ENCODE assay signal across 34 cellular contexts in the genomic region with DNA sequence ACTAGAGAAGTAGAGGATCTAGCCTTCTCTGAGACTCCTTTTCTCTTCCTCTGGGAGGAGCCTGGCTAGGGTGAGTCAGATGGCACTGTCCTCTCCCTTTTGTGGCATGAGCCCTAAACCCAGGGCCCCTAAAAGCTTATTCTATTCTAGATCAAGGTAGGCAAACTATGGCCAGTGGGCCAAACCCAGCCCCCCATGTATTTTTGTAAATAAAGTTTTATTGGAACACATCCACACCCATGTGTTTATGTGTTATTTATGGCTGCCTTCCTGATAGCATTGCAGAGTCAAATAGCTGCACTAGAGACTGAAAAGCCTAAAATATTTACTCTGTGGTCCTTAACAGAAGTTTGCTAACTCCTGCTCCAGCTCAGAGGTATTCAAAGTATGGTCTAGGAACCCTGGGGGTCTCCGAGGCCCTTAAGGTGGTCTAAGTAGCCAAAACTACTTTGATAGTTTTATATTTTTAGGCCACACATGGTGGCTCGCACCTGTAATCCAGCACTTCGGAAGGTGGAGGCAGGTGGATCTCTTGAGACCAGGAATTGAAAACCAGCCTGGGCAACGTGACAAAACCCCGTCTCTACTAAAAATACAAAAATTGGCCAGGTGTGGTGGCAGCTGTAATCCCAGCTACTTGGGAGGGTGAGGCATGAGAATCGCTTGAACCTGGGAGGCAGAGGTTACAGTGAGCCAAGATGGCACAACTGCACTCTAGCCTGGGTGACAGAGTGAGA. TPM values are rescaled to one million over a fixed set of nuclear protein-coding genes. Genes with fewer than 3 reads are reported as not detected.
"Had no signal": no experiment of that assay in that cellular context is flagged by ENCODE, and none has a peak within 500 bp of the region (broad histone marks: within the 10 kb centered on the region; RNA-seq: fewer than 3 reads in every experiment).

No MANE protein-coding gene starts in this region.

- H3K27ac ChIP-seq: brain microvascular endothelial cell, gastroesophageal sphincter, hepatocyte, prostate gland, upper lobe of left lung had no signal

- H3K36me3 ChIP-seq: brain microvascular endothelial cell, gastroesophageal sphincter, ovary, prostate gland, upper lobe of left lung had no signal

- ATAC-seq: activated CD8-positive, alpha-beta T cell treated with anti-CD3 and anti-CD28 coated beads for 36 hours; activated T-cell treated with anti-CD3 and anti-CD28 coated beads, Interleukin-2, amount 50 U/mL, for 4 hours; activated T-helper 17 cell treated with anti-CD3 and anti-CD28 coated beads, Interleukin-2, amount 50 U/mL, for 72 hours; gastroesophageal sphincter; left ventricle myocardium superior; stimulated activated memory B cell treated with anti-CD40 and anti-IgM and Interleukin-4, amounts not matched to agents 10 μg/mL and 1 μg/mL and 100 μg/mL, for 72 hours; stimulated activated naive CD8-positive, alpha-beta T cell treated with anti-CD3 and anti-CD28 coated beads, Interleukin-15, amount 100 ng/mL, for 72 hours had no signal

- H3K36me3 Mint-ChIP-seq: mesothelial cell of epicardium; naive B cell; stimulated activated memory B cell treated with anti-CD40 and anti-IgM and Interleukin-4, amounts not matched to agents 10 μg/mL and 1 μg/mL and 100 μg/mL, for 72 hours had no signal

- H3K4me2 ChIP-seq: hepatocyte, smooth muscle cell had no signal

- H3K4me3 ChIP-seq: gastroesophageal sphincter, hepatocyte, ovary, prostate gland, smooth muscle cell, upper lobe of left lung had no signal

- H3K4me3 Mint-ChIP-seq: activated CD8-positive, alpha-beta T cell treated with anti-CD3 and anti-CD28 coated beads for 36 hours; activated T-cell treated with anti-CD3 and anti-CD28 coated beads, Interleukin-2, amount 50 U/mL, for 4 hours; activated T-helper 17 cell treated with anti-CD3 and anti-CD28 coated beads, Interleukin-2, amount 50 U/mL, for 72 hours; mesothelial cell of epicardium; naive B cell; stimulated activated memory B cell treated with anti-CD40 and anti-IgM and Interleukin-4, amounts not matched to agents 10 μg/mL and 1 μg/mL and 100 μg/mL, for 72 hours; stimulated activated naive CD8-positive, alpha-beta T cell treated with anti-CD3 and anti-CD28 coated beads, Interleukin-15, amount 100 ng/mL, for 72 hours had no signal

- DNase-seq: activated CD4-positive, alpha-beta T cell treated with anti-CD3 and anti-CD28 coated beads, Interleukin-2, amount 50 U/mL, for 1 hour; activated CD8-positive, alpha-beta T cell treated with anti-CD3 and anti-CD28 coated beads for 36 hours; activated gamma-delta T cell treated with Interleukin-2 at 50 U/mL for 16 hours; activated naive CD4-positive, alpha-beta T cell treated with anti-CD3 and anti-CD28 coated beads, Interleukin-2, amount 50 U/mL, for 16 hours; activated T-cell treated with anti-CD3 and anti-CD28 coated beads, Interleukin-2, amount 50 U/mL, for 4 hours; amniotic stem cell; brain microvascular endothelial cell; cortex of kidney; islet precursor cell; left ventricle myocardium superior; naive B cell; ovary; retina; stimulated activated CD4-positive, alpha-beta T cell treated with anti-CD3 and anti-CD28 coated beads, Interleukin-1b, Interleukin-23, amount 100 ng/mL, for 48 hours; stimulated activated CD4-positive, alpha-beta T cell treated with anti-CD3 and anti-CD28 coated beads, Interleukin-4, amount 100 ng/mL, for 4 hours; stimulated activated CD8-positive, alpha-beta memory T cell treated with anti-CD3 and anti-CD28 coated beads, Interleukin-4, amount 100 ng/mL, for 48 hours; stimulated activated naive CD8-positive, alpha-beta T cell treated with anti-CD3 and anti-CD28 coated beads, Interleukin-15, amount 100 ng/mL, for 72 hours; substantia nigra; T-helper 9 cell; upper lobe of left lung had no signal

- H2AFZ ChIP-seq: hepatocyte had no signal

- H3K4me1 Mint-ChIP-seq: activated T-helper 17 cell treated with anti-CD3 and anti-CD28 coated beads, Interleukin-2, amount 50 U/mL, for 72 hours; naive B cell had no signal

- H3K27me3 Mint-ChIP-seq: activated CD8-positive, alpha-beta T cell treated with anti-CD3 and anti-CD28 coated beads for 36 hours; stimulated activated naive CD8-positive, alpha-beta T cell treated with anti-CD3 and anti-CD28 coated beads, Interleukin-15, amount 100 ng/mL, for 72 hours had no signal

- H3K9me3 ChIP-seq: gastroesophageal sphincter, ovary, prostate gland, upper lobe of left lung had no signal

- H3K27ac Mint-ChIP-seq: activated CD8-positive, alpha-beta T cell treated with anti-CD3 and anti-CD28 coated beads for 36 hours; activated T-helper 17 cell treated with anti-CD3 and anti-CD28 coated beads, Interleukin-2, amount 50 U/mL, for 72 hours; mesothelial cell of epicardium; naive B cell; stimulated activated memory B cell treated with anti-CD40 and anti-IgM and Interleukin-4, amounts not matched to agents 10 μg/mL and 1 μg/mL and 100 μg/mL, for 72 hours; stimulated activated naive CD8-positive, alpha-beta T cell treated with anti-CD3 and anti-CD28 coated beads, Interleukin-15, amount 100 ng/mL, for 72 hours had no signal

- H3K9me3 Mint-ChIP-seq: activated CD8-positive, alpha-beta T cell treated with anti-CD3 and anti-CD28 coated beads for 36 hours; activated T-cell treated with anti-CD3 and anti-CD28 coated beads, Interleukin-2, amount 50 U/mL, for 4 hours; activated T-helper 17 cell treated with anti-CD3 and anti-CD28 coated beads, Interleukin-2, amount 50 U/mL, for 72 hours; mesothelial cell of epicardium; naive B cell; stimulated activated memory B cell treated with anti-CD40 and anti-IgM and Interleukin-4, amounts not matched to agents 10 μg/mL and 1 μg/mL and 100 μg/mL, for 72 hours; stimulated activated naive CD8-positive, alpha-beta T cell treated with anti-CD3 and anti-CD28 coated beads, Interleukin-15, amount 100 ng/mL, for 72 hours had no signal

- H3K4me1 ChIP-seq: gastroesophageal sphincter, prostate gland, upper lobe of left lung had no signal

- H3K27me3 ChIP-seq: hepatocyte, ovary, upper lobe of left lung had no signal

- H3K79me2 ChIP-seq: hepatocyte had no signal

RNA-seq across cellular contexts. Expression of a gene that starts 8.1 kb away (rescaled TPM):
- total RNA-seq: activated CD8-positive, alpha-beta T cell treated with anti-CD3 and anti-CD28 coated beads for 36 hours; activated T-cell treated with anti-CD3 and anti-CD28 coated beads, Interleukin-2, amount 50 U/mL, for 4 hours; activated T-helper 17 cell treated with anti-CD3 and anti-CD28 coated beads, Interleukin-2, amount 50 U/mL, for 72 hours; astrocyte; cardiac septum; cerebellum; endothelial cell of umbilical vein; fibroblast of lung; fibroblast of villous mesenchyme; hepatocyte; lung microvascular endothelial cell; mesothelial cell of epicardium; smooth muscle cell had no signal

RNA-seq across cellular contexts. Expression of a gene that starts 17.7 kb away (rescaled TPM):
- total RNA-seq: activated CD8-positive, alpha-beta T cell treated with anti-CD3 and anti-CD28 coated beads for 36 hours; activated T-cell treated with anti-CD3 and anti-CD28 coated beads, Interleukin-2, amount 50 U/mL, for 4 hours; activated T-helper 17 cell treated with anti-CD3 and anti-CD28 coated beads, Interleukin-2, amount 50 U/mL, for 72 hours; astrocyte; cardiac septum; cerebellum; endothelial cell of umbilical vein; fibroblast of lung; fibroblast of villous mesenchyme; gastroesophageal sphincter; hepatocyte; left ventricle myocardium superior; lung microvascular endothelial cell; mesothelial cell of epicardium; ovary; smooth muscle cell; upper lobe of left lung had no signal

RNA-seq across cellular contexts. Expression of a gene that starts 33.3 kb away (rescaled TPM):
- total RNA-seq: activated T-cell treated with anti-CD3 and anti-CD28 coated beads, Interleukin-2, amount 50 U/mL, for 4 hours; astrocyte; endothelial cell of umbilical vein; fibroblast of villous mesenchyme; lung microvascular endothelial cell; smooth muscle cell had no signal

RNA-seq across cellular contexts. Expression of a gene that starts 38.0 kb away (rescaled TPM):
- total RNA-seq: smooth muscle cell had no signal
